In the genomic region with DNA sequence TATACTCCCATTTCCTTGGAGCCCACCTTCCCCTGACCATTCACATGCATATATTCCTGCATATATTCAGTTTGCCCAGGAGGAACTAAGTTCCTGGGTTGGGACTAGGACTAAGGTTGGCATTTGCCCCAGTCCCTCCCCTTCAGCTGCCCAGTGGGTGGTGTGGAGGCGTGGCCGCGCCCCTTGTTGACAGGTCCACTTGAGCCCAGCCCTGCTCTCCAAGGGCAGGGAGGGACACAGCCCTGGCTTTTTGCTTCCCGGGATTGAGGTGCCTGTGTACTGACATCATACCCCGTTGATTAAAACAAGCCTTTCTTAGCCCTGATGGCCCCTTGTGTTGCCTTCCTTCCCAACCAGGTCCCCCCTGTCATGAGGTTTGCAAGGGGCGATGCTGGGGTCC, we compare ENCODE assay signal across 11 cellular contexts. TPM values are rescaled to one million over a fixed set of nuclear protein-coding genes. Genes with fewer than 3 reads are reported as not detected.
DNase-seq lines count a peak whose midpoint lies in the region; ATAC-seq and TF ChIP-seq lines count a peak whose summit lies in the region.
"Had no signal": no experiment of that assay in that cellular context is flagged by ENCODE, and none has a peak within 500 bp of the region (broad histone marks: within the 10 kb centered on the region; RNA-seq: fewer than 3 reads in every experiment).

No MANE protein-coding gene starts in this region.

- no peaks in the 10 kb centered on the region for H4K20me1 ChIP-seq in GM23248 (ENCODE audit: insufficient read depth)

- no peak for TF ChIP-seq CTCF in cardiac muscle cell (IDR thresholded peaks at IDR 0.05; ENCODE audit: low read depth, low read length)

- no peaks in the 10 kb centered on the region for H3K4me1 ChIP-seq in GM23248 (ENCODE audit: insufficient read depth)
- peaks cover 14% of the 10 kb centered on the region for H3K4me1 ChIP-seq in cardiac muscle cell (ENCODE audit: low read depth)
- H3K4me1 ChIP-seq: testis had no signal

- H3K79me2 ChIP-seq in GM23248 (ENCODE audit: insufficient read depth) = no peaks in the 10 kb centered on the region

- 64 to 72% methylated on average over 6 of the region's 6 CpGs for WGBS in GM23248 (ENCODE audit: low coverage in 1 of 2, low lambda C conversion rate in 2 of 2, missing lambda C conversion rate in 2 of 2), 2 experiments

- ATAC-seq in GM18907 (IDR thresholded peaks at IDR 0.05; ENCODE audit: unreplicated experiment) = no peak
- no peak for ATAC-seq in GM18505 (IDR thresholded peaks at IDR 0.05; ENCODE audit: unreplicated experiment)

- H3K27ac ChIP-seq in GM23248 (no peak overlapping the region), cardiac muscle cell (peak overlapping the region; percentile 26)
- H3K27ac ChIP-seq: neutrophil, testis had no signal

- no peaks in the 10 kb centered on the region for H3K9me2 ChIP-seq in GM23248 (ENCODE audit: insufficient read depth)

- H3K4me3 ChIP-seq in GM23248 (no peak overlapping the region), cardiac muscle cell (no peak overlapping the region)
- H3K4me3 ChIP-seq: testis had no signal

- no peaks in the 10 kb centered on the region for H3F3A ChIP-seq in GM23248 (ENCODE audit: insufficient read depth)

- H3K4me2 ChIP-seq in GM23248 (ENCODE audit: unreplicated experiment) = no peak overlapping the region

- intact Hi-C loops in posterior vena cava (cut with DNase I) = no loop called here

- TF ChIP-seq POLR2A in GM18505 (IDR thresholded peaks at IDR 0.05; ENCODE audit: borderline replicate concordance, extremely low read depth, insufficient read depth, insufficient read length) = no peak

- H3K9ac ChIP-seq in GM23248 = no peak overlapping the region

- H2AFZ ChIP-seq in GM23248 = no peak overlapping the region

- in situ Hi-C loops in GM23248 (cut with MboI) = no loop called here

- H3K9me3 ChIP-seq in GM23248 (ENCODE audit: low read depth) (no peaks in the 10 kb centered on the region), cardiac muscle cell (ENCODE audit: low read depth) (no peaks in the 10 kb centered on the region)
- H3K9me3 ChIP-seq: neutrophil, testis had no signal

- H3K36me3 ChIP-seq in GM23248 (ENCODE audit: low read depth) (no peaks in the 10 kb centered on the region), cardiac muscle cell (no peaks in the 10 kb centered on the region)
- H3K36me3 ChIP-seq: neutrophil had no signal

- H3K27me3 ChIP-seq in GM23248 (replicated peaks; ENCODE audit: insufficient read depth) (no peaks in the 10 kb centered on the region), cardiac muscle cell (no peaks in the 10 kb centered on the region)
- H3K27me3 ChIP-seq: testis had no signal

- peak; percentile 27 for DNase-seq in GM23248
- DNase-seq in NCI-H69 (lab: John Stamatoyannopoulos, UW) = peak; percentile 15
- DNase-seq in cardiac muscle cell (ENCODE audit: low read depth in 1 of 2, low spot score in 1 of 2) = peak; percentile 17 to 81
- DNase-seq in posterior vena cava (ENCODE audit: low spot score) = peak; percentile 53
- no peak for DNase-seq in NCI-H526 (lab: John Stamatoyannopoulos, UW)
- DNase-seq in NCI-H1694 (lab: John Stamatoyannopoulos, UW) = no peak
- DNase-seq: CD4-positive, alpha-beta T cell; testis had no signal

RNA-seq across cellular contexts. Expression of gene ERBB3, which starts 7.3 kb away (rescaled TPM):
- 3.3 and 3.5 TPM in 2 replicates for total RNA-seq in GM23248 (2014; rRNA removed; shearing (Covaris generic))
- polyA plus RNA-seq in GM23248 (2016; fragmentation: Nextera tagmentation; extraction: Ambion mirVana) = 1.9 and 2.1 TPM in 2 replicates
- total RNA-seq in cardiac muscle cell = 22.0 and 26.6 TPM in 2 replicates
- 10.5 and 21.0 TPM in 2 replicates for polyA plus RNA-seq in cardiac muscle cell
- total RNA-seq in posterior vena cava = 1 to 10 TPM in 1 of 2 donors, under 1 TPM in 1; 0.71 to 1.4 TPM

RNA-seq across cellular contexts. Expression of gene PA2G4, which starts 17.1 kb away (rescaled TPM):
- 115 and 120 TPM in 2 replicates for total RNA-seq in GM23248 (2014; rRNA removed; shearing (Covaris generic))
- 152 and 157 TPM in 2 replicates for polyA plus RNA-seq in GM23248 (2016; fragmentation: Nextera tagmentation; extraction: Ambion mirVana)
- 166 and 235 TPM in 2 replicates for total RNA-seq in cardiac muscle cell
- 132 and 189 TPM in 2 replicates for polyA plus RNA-seq in cardiac muscle cell
- total RNA-seq in posterior vena cava = 10 to 100 TPM; 59.3 to 71.7 TPM

RNA-seq across cellular contexts. Expression of gene RPL41, which starts 29.2 kb away (rescaled TPM):
- 1,463 and 1,892 TPM in 2 replicates for total RNA-seq in GM23248 (2014; rRNA removed; shearing (Covaris generic))
- 2,480 and 2,545 TPM in 2 replicates for polyA plus RNA-seq in GM23248 (2016; fragmentation: Nextera tagmentation; extraction: Ambion mirVana)
- 1,416 and 2,307 TPM in 2 replicates for total RNA-seq in cardiac muscle cell
- 2,144 and 2,427 TPM in 2 replicates for polyA plus RNA-seq in cardiac muscle cell
- total RNA-seq in posterior vena cava = 1,000 to 10,000 TPM; 2,364 to 2,753 TPM

RNA-seq across cellular contexts. Expression of gene ZC3H10, which starts 30.8 kb away (rescaled TPM):
- total RNA-seq in GM23248 (2014; rRNA removed; shearing (Covaris generic)) = 1.9 and 2.7 TPM in 2 replicates
- polyA plus RNA-seq in GM23248 (2016; fragmentation: Nextera tagmentation; extraction: Ambion mirVana) (3.0 and 3.3 TPM in 2 replicates), cardiac muscle cell (7.2 and 10.6 TPM in 2 replicates)
- total RNA-seq in cardiac muscle cell (5.4 and 7.5 TPM in 2 replicates), posterior vena cava (1 to 10 TPM; 7.9 to 8.0 TPM)

RNA-seq across cellular contexts. Expression of gene ESYT1, which starts 40.8 kb away (rescaled TPM):
- 164 and 216 TPM in 2 replicates for total RNA-seq in GM23248 (2014; rRNA removed; shearing (Covaris generic))
- 108 and 115 TPM in 2 replicates for polyA plus RNA-seq in GM23248 (2016; fragmentation: Nextera tagmentation; extraction: Ambion mirVana)
- 103 and 107 TPM in 2 replicates for total RNA-seq in cardiac muscle cell
- 52.0 and 70.6 TPM in 2 replicates for polyA plus RNA-seq in cardiac muscle cell
- 100 to 1,000 TPM; 113 to 120 TPM for total RNA-seq in posterior vena cava

Comparison
In these comparisons a context has a peak if more than half of its experiments do, and no peak if none do; other contexts are left out.
1. DNase-seq: peak in GM23248 (single experiment), NCI-H69 (single experiment), cardiac muscle cell (2 of 2) and posterior vena cava (single experiment); none in NCI-H526 (0 of 2) and NCI-H1694 (single experiment).